ENCODE assay signal across 1 cellular context in the genomic region with DNA sequence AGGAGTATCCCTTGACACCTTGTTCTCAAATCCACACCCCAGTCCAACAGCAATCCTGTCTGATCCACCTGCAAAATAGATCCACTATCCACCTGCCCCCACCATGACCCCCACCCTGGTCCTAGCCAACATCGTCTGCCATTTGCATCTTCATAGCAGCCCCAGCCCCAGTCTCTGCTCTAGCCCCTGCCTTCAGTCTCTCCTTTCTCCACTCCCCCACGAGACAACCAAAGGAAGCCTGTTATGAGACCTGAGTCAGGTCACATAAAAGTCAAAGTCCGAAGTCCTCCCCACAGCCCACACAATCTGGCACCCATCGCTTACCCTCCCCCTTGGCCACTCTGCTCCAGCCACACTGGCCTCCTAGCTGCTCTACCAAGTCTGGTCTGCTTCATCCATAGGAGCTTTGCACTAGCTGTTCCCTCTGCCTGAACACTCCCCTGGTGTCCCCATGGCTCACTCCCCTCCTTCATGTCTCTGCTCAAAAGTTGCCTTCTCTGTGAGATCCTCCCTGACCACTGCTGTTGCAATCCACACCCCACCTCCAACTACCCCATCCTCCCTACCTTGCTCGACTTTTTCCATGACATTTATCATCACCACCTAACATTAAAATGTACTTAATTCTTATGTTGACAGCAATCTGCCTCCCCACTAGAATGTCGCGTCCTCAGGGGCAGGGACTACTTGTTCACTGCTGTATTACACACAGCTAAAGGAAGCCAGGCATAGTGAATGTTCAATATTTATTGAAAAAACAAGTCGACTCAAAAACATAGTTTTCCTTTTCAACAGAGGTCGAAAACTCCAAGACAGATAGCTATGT.
TF ChIP-seq lines count a peak whose summit lies in the region.

No MANE protein-coding gene starts in this region.

TF ChIP-seq in GM23338, 12 proteins besides CTCF, POLR2A, EP300 and RAD21 (continued from another document):
- TF ChIP-seq, protein P1, sequence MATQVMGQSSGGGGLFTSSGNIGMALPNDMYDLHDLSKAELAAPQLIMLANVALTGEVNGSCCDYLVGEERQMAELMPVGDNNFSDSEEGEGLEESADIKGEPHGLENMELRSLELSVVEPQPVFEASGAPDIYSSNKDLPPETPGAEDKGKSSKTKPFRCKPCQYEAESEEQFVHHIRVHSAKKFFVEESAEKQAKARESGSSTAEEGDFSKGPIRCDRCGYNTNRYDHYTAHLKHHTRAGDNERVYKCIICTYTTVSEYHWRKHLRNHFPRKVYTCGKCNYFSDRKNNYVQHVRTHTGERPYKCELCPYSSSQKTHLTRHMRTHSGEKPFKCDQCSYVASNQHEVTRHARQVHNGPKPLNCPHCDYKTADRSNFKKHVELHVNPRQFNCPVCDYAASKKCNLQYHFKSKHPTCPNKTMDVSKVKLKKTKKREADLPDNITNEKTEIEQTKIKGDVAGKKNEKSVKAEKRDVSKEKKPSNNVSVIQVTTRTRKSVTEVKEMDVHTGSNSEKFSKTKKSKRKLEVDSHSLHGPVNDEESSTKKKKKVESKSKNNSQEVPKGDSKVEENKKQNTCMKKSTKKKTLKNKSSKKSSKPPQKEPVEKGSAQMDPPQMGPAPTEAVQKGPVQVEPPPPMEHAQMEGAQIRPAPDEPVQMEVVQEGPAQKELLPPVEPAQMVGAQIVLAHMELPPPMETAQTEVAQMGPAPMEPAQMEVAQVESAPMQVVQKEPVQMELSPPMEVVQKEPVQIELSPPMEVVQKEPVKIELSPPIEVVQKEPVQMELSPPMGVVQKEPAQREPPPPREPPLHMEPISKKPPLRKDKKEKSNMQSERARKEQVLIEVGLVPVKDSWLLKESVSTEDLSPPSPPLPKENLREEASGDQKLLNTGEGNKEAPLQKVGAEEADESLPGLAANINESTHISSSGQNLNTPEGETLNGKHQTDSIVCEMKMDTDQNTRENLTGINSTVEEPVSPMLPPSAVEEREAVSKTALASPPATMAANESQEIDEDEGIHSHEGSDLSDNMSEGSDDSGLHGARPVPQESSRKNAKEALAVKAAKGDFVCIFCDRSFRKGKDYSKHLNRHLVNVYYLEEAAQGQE (IDR thresholded peaks at IDR 0.05; ENCODE audit: unreplicated experiment) = no peak
